Comparison of ENCODE assay signal across 8 cellular contexts in the genomic region with DNA sequence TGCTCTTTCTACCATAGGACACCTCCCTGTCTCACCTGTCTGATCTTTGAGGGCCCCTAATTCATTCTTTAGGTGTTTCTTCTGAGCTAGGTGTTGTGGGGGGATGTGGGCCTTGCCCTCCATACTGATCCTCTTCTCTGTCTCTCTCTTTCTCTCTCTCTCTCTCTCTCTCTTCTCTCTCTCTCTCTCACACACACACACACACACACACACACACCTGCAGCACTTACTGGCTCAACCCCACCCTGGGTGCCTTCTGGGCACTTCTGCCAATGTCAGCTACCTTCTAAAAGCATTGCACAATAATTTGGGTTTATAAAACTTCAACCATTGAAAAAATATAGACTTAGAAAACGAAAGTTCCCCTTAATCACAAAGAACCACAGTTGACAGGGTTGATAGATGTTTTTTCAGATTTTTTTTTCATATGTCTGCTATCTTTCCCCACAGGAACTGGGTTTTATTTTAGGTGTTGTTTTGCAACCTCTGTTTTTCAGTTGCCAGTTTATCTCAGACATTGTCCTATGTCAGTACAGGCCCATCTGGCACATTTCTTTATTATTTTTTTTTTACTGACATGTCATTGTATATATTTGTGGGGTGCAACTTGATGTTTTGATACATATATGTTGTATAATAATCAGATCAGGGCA. TPM values are rescaled to one million over a fixed set of nuclear protein-coding genes. Genes with fewer than 3 reads are reported as not detected.
A peak's percentile ranks its signal among the peaks of the same experiment; 100 is the strongest.
DNase-seq lines count a peak whose midpoint lies in the region; ATAC-seq and TF ChIP-seq lines count a peak whose summit lies in the region.

No MANE protein-coding gene starts in this region.

- no peaks in the 10 kb centered on the region for H3K9me3 ChIP-seq in gastrocnemius medialis

- TF ChIP-seq CTCF in dorsolateral prefrontal cortex (IDR thresholded peaks at IDR 0.05 in 54 of 56, conservative IDR thresholded peaks at IDR 0.05 in 2 of 56; ENCODE audit: low read depth in 1 of 56, partially characterized antibody in 56 of 56), result peak in 8 of 56 donors; percentile 1 to 27 (median 8)
- peak in 2 of 5 experiments; percentile 6 to 10 for TF ChIP-seq CTCF in gastrocnemius medialis (IDR thresholded peaks at IDR 0.05 in 4 of 5, conservative IDR thresholded peaks at IDR 0.05 in 1 of 5)

- in situ Hi-C loops in gastrocnemius medialis (cut with MboI; ENCODE audit: low sequenced_read_pairs in 4 of 4), result loop anchor here (10.0 to 25.0 kb wide), 3 partner anchors 223 to 398 kb away; a partner anchor contains a TSS

- H3K4me3 ChIP-seq in dorsolateral prefrontal cortex, result peak overlapping the region in 6 of 59 donors; percentile 47 to 65 (median 56)
- no peak overlapping the region for H3K4me3 ChIP-seq in gastrocnemius medialis

- no peak for TF ChIP-seq POLR2A in gastrocnemius medialis (IDR thresholded peaks at IDR 0.05)

- H3K4me1 ChIP-seq in gastrocnemius medialis, result peaks cover 42 to 50% of the 10 kb centered on the region in 2 donors

- H3K36me3 ChIP-seq in gastrocnemius medialis, result peaks cover 0 to 30% of the 10 kb centered on the region in 2 donors

- intact Hi-C loops in dorsolateral prefrontal cortex (cut with DNase I) (loop anchor here (1.0 to 5.0 kb wide), 8 partner anchors 38 to 398 kb away; a partner anchor contains a TSS), gastrocnemius medialis (cut with DNase I; ENCODE audit: low total_unique reads) (loop anchor here (1.0 to 5.0 kb wide), 4 partner anchors 79 to 398 kb away; a partner anchor contains a TSS)

- peak; percentile 94 for DNase-seq in MV-4-11 (lab: John Stamatoyannopoulos, UW)
- DNase-seq in dorsolateral prefrontal cortex, result peak in 1 of 10 donors; percentile 0
- DNase-seq in gastrocnemius medialis, result no peak
- no peak for DNase-seq in NCI-H1048 (lab: John Stamatoyannopoulos, UW)
- no peak for DNase-seq in SW480 (ENCODE audit: low spot score)

- ATAC-seq in GM19395 (IDR thresholded peaks at IDR 0.05; ENCODE audit: unreplicated experiment), result peak; percentile 34
- ATAC-seq in gastrocnemius medialis, result no peak
- no peak for ATAC-seq in HG02571 (IDR thresholded peaks at IDR 0.05; ENCODE audit: unreplicated experiment)
- ATAC-seq in GM21381 (IDR thresholded peaks at IDR 0.05; ENCODE audit: unreplicated experiment), result no peak

- no peaks in the 10 kb centered on the region for H3K27me3 ChIP-seq in dorsolateral prefrontal cortex
- H3K27me3 ChIP-seq in gastrocnemius medialis, result no peaks in the 10 kb centered on the region

- H3K27ac ChIP-seq in dorsolateral prefrontal cortex, result peak overlapping the region in 52 of 59 donors; percentile 9 to 100 (median 82)
- peak overlapping the region; percentile 88 to 93 (median 92) for H3K27ac ChIP-seq in gastrocnemius medialis

RNA-seq across cellular contexts. Expression of a gene that starts 28.1 kb away (rescaled TPM):
- total RNA-seq in dorsolateral prefrontal cortex (100 to 1,000 TPM in 6 of 120 experiments, 10 to 100 TPM in 114; 35.0 to 115 (median 72.9) TPM), gastrocnemius medialis (100 to 1,000 TPM in 2 of 4 donors, 10 to 100 TPM in 2; 72.9 to 153 (median 100) TPM)

RNA-seq across cellular contexts. Expression of a gene that starts 41.1 kb away (rescaled TPM):
- total RNA-seq in dorsolateral prefrontal cortex (10 to 100 TPM in 23 of 120 experiments, 1 to 10 TPM in 97; 1.9 to 18.9 (median 6.6) TPM), gastrocnemius medialis (1 to 10 TPM; 2.2 to 5.1 (median 3.0) TPM)
